11 cellular contexts compared by ENCODE assay signal in the genomic region with DNA sequence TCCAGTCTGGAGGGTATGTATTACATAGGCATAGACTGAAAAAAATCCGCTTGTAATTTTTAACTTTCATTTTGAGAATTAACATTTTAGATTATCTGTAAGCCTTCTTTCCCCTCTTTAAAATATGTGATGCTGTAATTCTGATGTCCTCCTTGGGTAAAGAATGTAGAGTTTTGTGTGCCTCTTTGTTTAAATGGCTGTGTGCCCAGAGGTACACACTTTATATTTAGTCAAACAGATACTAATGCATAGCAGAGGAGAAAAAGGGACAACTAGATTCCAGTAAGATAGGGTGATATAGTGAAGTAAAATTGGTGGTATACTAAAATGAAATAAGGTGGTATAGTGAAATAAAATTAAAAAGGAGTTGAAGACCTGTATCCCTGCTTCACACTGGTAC. TPM values are rescaled to one million over a fixed set of nuclear protein-coding genes. Genes with fewer than 3 reads are reported as not detected.
DNase-seq lines count a peak whose midpoint lies in the region; ATAC-seq and TF ChIP-seq lines count a peak whose summit lies in the region.
"Had no signal": no experiment of that assay in that cellular context is flagged by ENCODE, and none has a peak within 500 bp of the region (broad histone marks: within the 10 kb centered on the region; RNA-seq: fewer than 3 reads in every experiment).

No MANE protein-coding gene starts in this region.

- H3K27ac Mint-ChIP-seq in activated CD4-positive, alpha-beta T cell treated with anti-CD3 and anti-CD28 coated beads, Interleukin-2, amount 10 ng/mL, durations not matched to agents 24 days and 14 days: peak overlapping the region; percentile 46

- ATAC-seq in Panc1 (no peak), GM18873 (IDR thresholded peaks at IDR 0.05; ENCODE audit: low FRiP score, unreplicated experiment) (no peak)

- intact Hi-C loops in activated CD4-positive, alpha-beta T cell treated with anti-CD3 and anti-CD28 coated beads, Interleukin-2, amount 10 ng/mL, durations not matched to agents 24 days and 14 days (cut with micrococcal nuclease): loop anchor here (2.0 to 10.0 kb wide), 3 partner anchors 14 to 422 kb away; no protein-coding TSS in a partner anchor
- intact Hi-C loops in Panc1 (cut with micrococcal nuclease; ENCODE audit: unreplicated experiment) (no loop called here), esophagus muscularis mucosa (cut with DNase I) (no loop called here)

- H3K4me1 Mint-ChIP-seq in activated CD4-positive, alpha-beta T cell treated with anti-CD3 and anti-CD28 coated beads, Interleukin-2, amount 10 ng/mL, durations not matched to agents 24 days and 14 days: peaks cover 45% of the 10 kb centered on the region

- H3K27ac ChIP-seq in Panc1 (ENCODE audit: low read length) (peak overlapping the region; percentile 93; the same call in 1 of the 2 replicates), esophagus muscularis mucosa (replicated peaks in 1 of 4) (no peak overlapping the region)

- no peak for TF ChIP-seq CTCF in Panc1 (IDR thresholded peaks at IDR 0.05)
- no peak for TF ChIP-seq CTCF in esophagus muscularis mucosa (IDR thresholded peaks at IDR 0.05)
- TF ChIP-seq CTCF in retinal pigment epithelial cell (conservative IDR thresholded peaks at IDR 0.05; ENCODE audit: low read depth, low read length): no peak

- TSS peak; percentile 76 for BruUV-seq in Panc1 (replicated peaks; lab: Mats Ljungman, UMichigan)

- peaks cover 28% of the 10 kb centered on the region for H3K36me3 Mint-ChIP-seq in activated CD4-positive, alpha-beta T cell treated with anti-CD3 and anti-CD28 coated beads, Interleukin-2, amount 10 ng/mL, durations not matched to agents 24 days and 14 days (ENCODE audit: low read depth)

- in situ Hi-C loops in Panc1 (cut with HindIII; ENCODE audit: low pct_unique_long_range_greater_than_20kb, low sequenced_read_pairs): no loop called here

- DNase-seq in activated CD4-positive, alpha-beta T cell treated with anti-CD3 and anti-CD28 coated beads, Interleukin-2, amount 10 ng/mL, durations not matched to agents 24 days and 14 days: no peak
- DNase-seq in activated CD4-positive, alpha-beta T cell treated with anti-CD3 and anti-CD28 coated beads, Interleukin-2, amount 50 U/mL, for 4 hours: no peak
- DNase-seq in Panc1 (ENCODE audit: low read depth, low spot score) (no peak), esophagus muscularis mucosa (ENCODE audit: extremely low spot score) (no peak), retinal pigment epithelial cell (ENCODE audit: low read depth) (no peak), SKM-1 (lab: John Stamatoyannopoulos, UW; ENCODE audit: unreplicated experiment) (no peak), AG20443 (ENCODE audit: low spot score) (no peak)
- DNase-seq: NCI-H1417, uterus had no signal

- H3K27me3 ChIP-seq in Panc1 (ENCODE audit: control insufficient read depth, insufficient read depth, low read length) (no peaks in the 10 kb centered on the region), esophagus muscularis mucosa (no peaks in the 10 kb centered on the region)
- H3K27me3 ChIP-seq: uterus had no signal

- TF ChIP-seq EP300 in esophagus muscularis mucosa (IDR thresholded peaks at IDR 0.05): no peak

- H3K4me3 Mint-ChIP-seq in activated CD4-positive, alpha-beta T cell treated with anti-CD3 and anti-CD28 coated beads, Interleukin-2, amount 10 ng/mL, durations not matched to agents 24 days and 14 days: peak overlapping the region; percentile 91

- CTCF ChIA-PET in Panc1 (lab: Charles Lee): no interaction called here

- H3K27me3 Mint-ChIP-seq in activated CD4-positive, alpha-beta T cell treated with anti-CD3 and anti-CD28 coated beads, Interleukin-2, amount 10 ng/mL, durations not matched to agents 24 days and 14 days: no peaks in the 10 kb centered on the region

- no peaks in the 10 kb centered on the region for H3K9me3 ChIP-seq in Panc1 (ENCODE audit: control insufficient read depth, insufficient read depth, low read depth, low read length)
- H3K9me3 ChIP-seq in esophagus muscularis mucosa: no peaks in the 10 kb centered on the region
- H3K9me3 ChIP-seq: uterus had no signal

- H3K4me1 ChIP-seq in Panc1 (ENCODE audit: control insufficient read depth, insufficient read depth, low read length) (peaks cover 10% of the 10 kb centered on the region; the same call in 1 of the 2 replicates), esophagus muscularis mucosa (peaks cover 30 to 56% (median 38%) of the 10 kb centered on the region in 4 donors)
- H3K4me1 ChIP-seq: uterus had no signal

- POLR2A ChIA-PET in Panc1 (lab: Charles Lee): no interaction called here

- WGBS in esophagus muscularis mucosa: 97% methylated on average over 1 of the region's 1 CpG

- TF ChIP-seq POLR2A in esophagus muscularis mucosa (IDR thresholded peaks at IDR 0.05; ENCODE audit: low read depth): no peak

- H3K36me3 ChIP-seq in Panc1 (ENCODE audit: control insufficient read depth, insufficient read depth, low read length) (no peaks in the 10 kb centered on the region; the same call in 1 of the 2 replicates), esophagus muscularis mucosa (peaks cover 0 to 16% (median 0%) of the 10 kb centered on the region in 4 donors)
- H3K36me3 ChIP-seq: uterus had no signal

- peak overlapping the region in 1 of 2 experiments; percentile 94; a peak in 1 of 4 replicates for H3K4me3 ChIP-seq in Panc1 (ENCODE audit: low read depth in 2 of 2, low read length in 2 of 2)
- H3K4me3 ChIP-seq in esophagus muscularis mucosa: peak overlapping the region in 3 of 4 donors; percentile 80 to 90 (median 86)
- H3K4me3 ChIP-seq in retinal pigment epithelial cell (ENCODE audit: low read length): peak overlapping the region; percentile 86

- peaks cover 4% of the 10 kb centered on the region for H3K9me3 Mint-ChIP-seq in activated CD4-positive, alpha-beta T cell treated with anti-CD3 and anti-CD28 coated beads, Interleukin-2, amount 10 ng/mL, durations not matched to agents 24 days and 14 days

RNA-seq across cellular contexts. Expression of gene FBXO38, which starts 1.3 kb away (rescaled TPM):
- 57.3 and 62.9 TPM in 2 replicates for total RNA-seq in activated CD4-positive, alpha-beta T cell treated with anti-CD3 and anti-CD28 coated beads, Interleukin-2, amount 10 ng/mL, durations not matched to agents 24 days and 14 days
- 34.5 TPM for total RNA-seq in Panc1 (2021; ENCODE audit: unreplicated experiment)
- 20.0 TPM for polyA plus RNA-seq in Panc1 (2012; ENCODE audit: insufficient read length)
- total RNA-seq in esophagus muscularis mucosa: 10 to 100 TPM; 29.5 to 46.5 (median 34.0) TPM

RNA-seq across cellular contexts. Expression of gene SPINK9, which starts 49.7 kb away (rescaled TPM):
- total RNA-seq in activated CD4-positive, alpha-beta T cell treated with anti-CD3 and anti-CD28 coated beads, Interleukin-2, amount 10 ng/mL, durations not matched to agents 24 days and 14 days: not detected in 2 replicates
- not detected for total RNA-seq in Panc1 (2021; ENCODE audit: unreplicated experiment)
- not detected for polyA plus RNA-seq in Panc1 (2012; ENCODE audit: insufficient read length)
- not detected for total RNA-seq in esophagus muscularis mucosa
- total RNA-seq: T-helper 1 cell treated with Interleukin-12 subunit alpha and Interleukin-12 subunit beta and Interleukin-4 antibody, amounts not matched to agents 30 ng/mL and 1 ng/mL, for 36 hours; uterus had no signal
